ENCODE assay signal across 9 cellular contexts in the genomic region with DNA sequence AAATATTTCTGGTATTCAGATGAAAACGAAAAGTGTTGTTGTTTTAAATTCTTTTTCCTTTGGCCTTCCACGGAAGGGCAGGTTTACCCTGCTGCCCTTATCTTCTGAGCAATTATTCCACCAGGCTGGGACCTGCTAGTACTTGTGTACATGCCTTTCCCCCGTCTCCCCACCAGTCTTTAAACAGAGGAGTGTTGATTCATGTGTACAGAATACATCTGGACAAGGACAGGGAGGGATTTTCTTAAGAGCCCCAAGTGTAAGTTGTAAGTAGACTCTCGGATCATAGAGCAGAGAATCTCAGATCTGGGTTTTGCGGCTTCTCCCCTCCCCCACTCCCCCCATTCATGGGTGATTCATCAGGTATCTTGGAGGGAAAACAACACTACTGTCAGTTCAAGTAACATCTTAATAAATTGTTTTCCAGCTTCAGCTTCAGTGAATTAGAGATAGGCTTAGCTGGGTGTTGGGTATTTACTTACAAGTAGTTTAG.
DNase-seq lines count a peak whose midpoint lies in the region; ATAC-seq and TF ChIP-seq lines count a peak whose summit lies in the region.
"Had no signal": no experiment of that assay in that cellular context is flagged by ENCODE, and none has a peak within 500 bp of the region (broad histone marks: within the 10 kb centered on the region; RNA-seq: fewer than 3 reads in every experiment).

No MANE protein-coding gene starts in this region.

- no peaks in the 10 kb centered on the region for H3K27me3 Mint-ChIP-seq in activated T-helper 17 cell treated with anti-CD3 and anti-CD28 coated beads, Interleukin-2, amount 50 U/mL, for 72 hours
- H3K27me3 Mint-ChIP-seq in type B pancreatic cell, result no peaks in the 10 kb centered on the region

- H3K36me3 Mint-ChIP-seq in activated T-helper 17 cell treated with anti-CD3 and anti-CD28 coated beads, Interleukin-2, amount 50 U/mL, for 72 hours (ENCODE audit: low read depth), result peaks cover 98% of the 10 kb centered on the region
- H3K36me3 Mint-ChIP-seq in type B pancreatic cell, result no peaks in the 10 kb centered on the region

- TF ChIP-seq CTCF in kidney epithelial cell (IDR thresholded peaks at IDR 0.05; ENCODE audit: insufficient read depth, low read length, poor library complexity, severe bottlenecking) (no peak), type B pancreatic cell (conservative IDR thresholded peaks at IDR 0.05) (no peak)

- peak; percentile 12 for ATAC-seq in activated T-helper 17 cell treated with anti-CD3 and anti-CD28 coated beads, Interleukin-2, amount 50 U/mL, for 72 hours (replicated peaks)
- no peak for ATAC-seq in left ventricle myocardium superior

- H3K27me3 ChIP-seq in kidney epithelial cell (ENCODE audit: control insufficient read depth, insufficient read depth, low read length), result no peaks in the 10 kb centered on the region

- intact Hi-C loops in left ventricle myocardium superior (cut with micrococcal nuclease), result no loop called here

- H3K27ac Mint-ChIP-seq in activated T-helper 17 cell treated with anti-CD3 and anti-CD28 coated beads, Interleukin-2, amount 50 U/mL, for 72 hours, result peak overlapping the region; percentile 79
- peak overlapping the region; percentile 42 for H3K27ac Mint-ChIP-seq in type B pancreatic cell

- peak; percentile 74 for DNase-seq in activated effector memory CD4-positive, alpha-beta T cell treated with anti-CD3 and anti-CD28 coated beads, Interleukin-2, amount 50 U/mL, for 16 hours
- no peak for DNase-seq in activated effector memory CD4-positive, alpha-beta T cell treated with Interleukin-2 at 50 U/mL for 16 hours
- DNase-seq in kidney epithelial cell (ENCODE audit: low read depth), result peak; percentile 37
- DNase-seq in type B pancreatic cell (ENCODE audit: extremely low spot score, unreplicated experiment), result no peak
- no peak for DNase-seq in foreskin melanocyte
- DNase-seq in left ventricle myocardium superior, result no peak
- DNase-seq in NCI-H510A treated with DMSO at 0.1 percent for 48 hours (lab: John Stamatoyannopoulos, UW), result no peak

- H3K9me3 Mint-ChIP-seq in activated T-helper 17 cell treated with anti-CD3 and anti-CD28 coated beads, Interleukin-2, amount 50 U/mL, for 72 hours, result no peaks in the 10 kb centered on the region
- peaks cover 4% of the 10 kb centered on the region for H3K9me3 Mint-ChIP-seq in type B pancreatic cell

- H3K4me3 Mint-ChIP-seq in activated T-helper 17 cell treated with anti-CD3 and anti-CD28 coated beads, Interleukin-2, amount 50 U/mL, for 72 hours, result peak overlapping the region; percentile 46
- H3K4me3 Mint-ChIP-seq in type B pancreatic cell, result no peak overlapping the region

- no peaks in the 10 kb centered on the region for H3K36me3 ChIP-seq in kidney epithelial cell (ENCODE audit: control insufficient read depth, insufficient read depth, low read length)

- no peak overlapping the region for H3K4me3 ChIP-seq in kidney epithelial cell (ENCODE audit: low read depth, low read length)
- H3K4me3 ChIP-seq: lung had no signal

- peaks cover 34% of the 10 kb centered on the region for H3K4me1 Mint-ChIP-seq in activated T-helper 17 cell treated with anti-CD3 and anti-CD28 coated beads, Interleukin-2, amount 50 U/mL, for 72 hours
- H3K4me1 Mint-ChIP-seq in type B pancreatic cell (ENCODE audit: unreplicated experiment), result peaks cover 17% of the 10 kb centered on the region

Comparison
In these comparisons a context has a peak if more than half of its experiments do, and no peak if none do; other contexts are left out.
1. DNase-seq: peak in activated effector memory CD4-positive, alpha-beta T cell treated with anti-CD3 and anti-CD28 coated beads, Interleukin-2, amount 50 U/mL, for 16 hours (single experiment) and kidney epithelial cell (single experiment); none in activated effector memory CD4-positive, alpha-beta T cell treated with Interleukin-2 at 50 U/mL for 16 hours (single experiment), type B pancreatic cell (single experiment), foreskin melanocyte (single experiment), left ventricle myocardium superior (single experiment) and NCI-H510A treated with DMSO at 0.1 percent for 48 hours (single experiment).